8 cellular contexts compared by ENCODE assay signal in the genomic region with DNA sequence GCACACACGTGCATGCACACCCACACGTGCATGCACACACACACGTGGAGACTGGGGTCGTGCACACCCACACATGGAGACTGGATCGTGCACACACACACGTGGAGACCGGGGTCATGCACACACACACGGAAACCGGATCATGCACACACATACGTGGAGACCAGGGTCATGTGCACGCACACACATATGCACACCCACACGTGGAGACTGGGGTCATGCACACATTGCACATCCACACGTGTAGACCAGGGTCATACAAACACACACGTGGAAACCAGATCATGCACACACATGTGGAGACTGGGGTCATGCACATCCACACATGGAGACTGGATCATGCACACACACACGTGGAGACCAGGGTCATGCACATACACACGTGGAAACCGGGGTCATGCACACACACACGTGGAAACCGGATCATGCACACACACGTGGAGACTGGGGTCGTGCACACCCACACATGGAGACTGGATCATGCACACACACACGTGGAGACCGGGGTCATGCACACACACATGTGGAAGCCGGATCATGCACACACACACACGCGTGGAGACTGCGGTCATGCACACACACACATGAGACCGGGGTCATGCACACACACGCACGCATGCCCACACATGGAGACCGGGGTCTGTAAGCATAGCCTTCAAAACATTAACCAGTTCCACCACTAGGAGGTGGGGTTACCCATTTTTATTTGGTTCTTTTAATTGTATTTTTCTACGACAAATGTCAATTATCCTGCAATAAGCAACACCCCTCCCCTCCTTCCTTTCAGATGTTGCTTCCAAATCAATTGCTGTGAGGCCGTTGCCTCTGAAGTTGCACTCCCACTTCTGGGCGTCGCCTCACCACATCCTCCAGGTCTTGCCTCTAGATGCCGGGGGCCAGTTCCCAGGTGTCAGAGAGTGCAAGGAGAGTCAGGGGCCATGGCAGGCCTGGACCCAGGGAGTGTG.
DNase-seq lines count a peak whose midpoint lies in the region; ATAC-seq, FAIRE-seq and TF ChIP-seq lines count a peak whose summit lies in the region.

No MANE protein-coding gene starts in this region.

- CTCF ChIA-PET in A673 (lab: Charles Lee) = no interaction called here

- H3K4me1 ChIP-seq in A673 (ENCODE audit: insufficient read depth, low read length, poor library complexity, severe bottlenecking) = no peaks in the 10 kb centered on the region

- intact Hi-C loops in A673 (cut with micrococcal nuclease; ENCODE audit: unreplicated experiment) = no loop called here

- no peak for FAIRE-seq in RCC 7860 (lab: Jason Lieb, UNC)

- peak; percentile 50 for TF ChIP-seq CTCF in A673 (conservative IDR thresholded peaks at IDR 0.05; ENCODE audit: low read depth, low read length)
- peak; percentile 24 for TF ChIP-seq CTCF in GM06990 (IDR thresholded peaks at IDR 0.05; ENCODE audit: insufficient read depth, low read length, poor library complexity, severe bottlenecking)
- TF ChIP-seq CTCF in fibroblast of mammary gland (conservative IDR thresholded peaks at IDR 0.05; ENCODE audit: control insufficient read depth, insufficient read depth, low read depth, low read length) = peak; percentile 41

- no peaks in the 10 kb centered on the region for H3K27me3 ChIP-seq in A673 (replicated peaks; ENCODE audit: insufficient read depth, low read depth, low read length, poor library complexity)
- H3K27me3 ChIP-seq in GM06990 (replicated peaks; ENCODE audit: control insufficient read depth, insufficient read depth, low read length) = peaks cover 1% of the 10 kb centered on the region

- POLR2A ChIA-PET in A673 (lab: Charles Lee; ENCODE audit: low non-redundant PET) = no interaction called here

- H3K4me3 ChIP-seq in A673 (ENCODE audit: low read depth, low read length, poor library complexity, severe bottlenecking) (no peak overlapping the region), GM06990 (replicated peaks; ENCODE audit: low read depth, low read length) (no peak overlapping the region), fibroblast of mammary gland (ENCODE audit: control insufficient read depth, low read depth, low read length) (no peak overlapping the region)

- peak; percentile 43 for DNase-seq in A673 (ENCODE audit: low spot score)
- no peak for DNase-seq in GM06990 (ENCODE audit: extremely low read depth, insufficient read length)
- DNase-seq in fibroblast of mammary gland (ENCODE audit: low read depth) = peak; percentile 41
- DNase-seq in NCI-H510A treated with DMSO at 0.1 percent for 48 hours (lab: John Stamatoyannopoulos, UW) = no peak
- DNase-seq in NK-92 (lab: John Stamatoyannopoulos, UW; ENCODE audit: unreplicated experiment) = no peak
- no peak for DNase-seq in RCC 7860 (ENCODE audit: low spot score)
- no peak for DNase-seq in NCI-H2081 treated with DMSO at 0.1 percent for 48 hours (lab: John Stamatoyannopoulos, UW)

- no peaks in the 10 kb centered on the region for H3K9me3 ChIP-seq in A673 (ENCODE audit: low read depth, low read length, poor library complexity, severe bottlenecking)

- H3K36me3 ChIP-seq in A673 (ENCODE audit: insufficient read depth, low read length, poor library complexity, severe bottlenecking) (no peaks in the 10 kb centered on the region), GM06990 (ENCODE audit: control insufficient read depth, insufficient read depth, low read length) (no peaks in the 10 kb centered on the region)

- BruUV-seq in A673 (replicated peaks; lab: Mats Ljungman, UMichigan) = no TSS peak

- peak; percentile 44; the same call in 2 of the 3 replicates for ATAC-seq in SK-N-SH treated with all-trans-retinoic acid at 6 μM for 48 hours

- H3K27ac ChIP-seq in A673 (ENCODE audit: low read depth, low read length, poor library complexity, severe bottlenecking) = no peak overlapping the region

TF ChIP-seq in SK-N-SH treated with all-trans-retinoic acid at 6 μM for 48 hours, 23 proteins besides CTCF, POLR2A, EP300 and RAD21 (continues in another document):
- no peak for TF ChIP-seq ZC3H10 (CRISPR knock-in tag; IDR thresholded peaks at IDR 0.05)
- TF ChIP-seq TOX (CRISPR knock-in tag; IDR thresholded peaks at IDR 0.05; ENCODE audit: borderline replicate concordance) = no peak
- no peak for TF ChIP-seq CSDC2 (CRISPR knock-in tag; IDR thresholded peaks at IDR 0.05)
- no peak for TF ChIP-seq ZNF565 (CRISPR knock-in tag; conservative IDR thresholded peaks at IDR 0.05; ENCODE audit: low read depth)
- TF ChIP-seq ESRRG (CRISPR knock-in tag; IDR thresholded peaks at IDR 0.05) = no peak
- TF ChIP-seq TCF4 (CRISPR knock-in tag; IDR thresholded peaks at IDR 0.05; ENCODE audit: borderline replicate concordance) = no peak
- TF ChIP-seq, protein P1, sequence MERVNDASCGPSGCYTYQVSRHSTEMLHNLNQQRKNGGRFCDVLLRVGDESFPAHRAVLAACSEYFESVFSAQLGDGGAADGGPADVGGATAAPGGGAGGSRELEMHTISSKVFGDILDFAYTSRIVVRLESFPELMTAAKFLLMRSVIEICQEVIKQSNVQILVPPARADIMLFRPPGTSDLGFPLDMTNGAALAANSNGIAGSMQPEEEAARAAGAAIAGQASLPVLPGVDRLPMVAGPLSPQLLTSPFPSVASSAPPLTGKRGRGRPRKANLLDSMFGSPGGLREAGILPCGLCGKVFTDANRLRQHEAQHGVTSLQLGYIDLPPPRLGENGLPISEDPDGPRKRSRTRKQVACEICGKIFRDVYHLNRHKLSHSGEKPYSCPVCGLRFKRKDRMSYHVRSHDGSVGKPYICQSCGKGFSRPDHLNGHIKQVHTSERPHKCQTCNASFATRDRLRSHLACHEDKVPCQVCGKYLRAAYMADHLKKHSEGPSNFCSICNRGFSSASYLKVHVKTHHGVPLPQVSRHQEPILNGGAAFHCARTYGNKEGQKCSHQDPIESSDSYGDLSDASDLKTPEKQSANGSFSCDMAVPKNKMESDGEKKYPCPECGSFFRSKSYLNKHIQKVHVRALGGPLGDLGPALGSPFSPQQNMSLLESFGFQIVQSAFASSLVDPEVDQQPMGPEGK (CRISPR knock-in tag; IDR thresholded peaks at IDR 0.05; ENCODE audit: borderline replicate concordance) = no peak
- TF ChIP-seq, protein P2, sequence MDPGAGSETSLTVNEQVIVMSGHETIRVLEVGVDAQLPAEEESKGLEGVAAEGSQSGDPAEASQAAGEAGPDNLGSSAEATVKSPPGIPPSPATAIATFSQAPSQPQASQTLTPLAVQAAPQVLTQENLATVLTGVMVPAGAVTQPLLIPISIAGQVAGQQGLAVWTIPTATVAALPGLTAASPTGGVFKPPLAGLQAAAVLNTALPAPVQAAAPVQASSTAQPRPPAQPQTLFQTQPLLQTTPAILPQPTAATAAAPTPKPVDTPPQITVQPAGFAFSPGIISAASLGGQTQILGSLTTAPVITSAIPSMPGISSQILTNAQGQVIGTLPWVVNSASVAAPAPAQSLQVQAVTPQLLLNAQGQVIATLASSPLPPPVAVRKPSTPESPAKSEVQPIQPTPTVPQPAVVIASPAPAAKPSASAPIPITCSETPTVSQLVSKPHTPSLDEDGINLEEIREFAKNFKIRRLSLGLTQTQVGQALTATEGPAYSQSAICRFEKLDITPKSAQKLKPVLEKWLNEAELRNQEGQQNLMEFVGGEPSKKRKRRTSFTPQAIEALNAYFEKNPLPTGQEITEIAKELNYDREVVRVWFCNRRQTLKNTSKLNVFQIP (CRISPR knock-in tag; IDR thresholded peaks at IDR 0.05; ENCODE audit: borderline replicate concordance, low read depth) = no peak
- TF ChIP-seq OSR1 (CRISPR knock-in tag; IDR thresholded peaks at IDR 0.05) = no peak
- no peak for TF ChIP-seq ZFP30 (CRISPR knock-in tag; IDR thresholded peaks at IDR 0.05)
- TF ChIP-seq ZNF8 (CRISPR knock-in tag; IDR thresholded peaks at IDR 0.05) = no peak
- no peak for TF ChIP-seq PPARA (CRISPR knock-in tag; IDR thresholded peaks at IDR 0.05; ENCODE audit: borderline replicate concordance)
- TF ChIP-seq GLIS3 (CRISPR knock-in tag; IDR thresholded peaks at IDR 0.05) = no peak
- TF ChIP-seq, protein P3, sequence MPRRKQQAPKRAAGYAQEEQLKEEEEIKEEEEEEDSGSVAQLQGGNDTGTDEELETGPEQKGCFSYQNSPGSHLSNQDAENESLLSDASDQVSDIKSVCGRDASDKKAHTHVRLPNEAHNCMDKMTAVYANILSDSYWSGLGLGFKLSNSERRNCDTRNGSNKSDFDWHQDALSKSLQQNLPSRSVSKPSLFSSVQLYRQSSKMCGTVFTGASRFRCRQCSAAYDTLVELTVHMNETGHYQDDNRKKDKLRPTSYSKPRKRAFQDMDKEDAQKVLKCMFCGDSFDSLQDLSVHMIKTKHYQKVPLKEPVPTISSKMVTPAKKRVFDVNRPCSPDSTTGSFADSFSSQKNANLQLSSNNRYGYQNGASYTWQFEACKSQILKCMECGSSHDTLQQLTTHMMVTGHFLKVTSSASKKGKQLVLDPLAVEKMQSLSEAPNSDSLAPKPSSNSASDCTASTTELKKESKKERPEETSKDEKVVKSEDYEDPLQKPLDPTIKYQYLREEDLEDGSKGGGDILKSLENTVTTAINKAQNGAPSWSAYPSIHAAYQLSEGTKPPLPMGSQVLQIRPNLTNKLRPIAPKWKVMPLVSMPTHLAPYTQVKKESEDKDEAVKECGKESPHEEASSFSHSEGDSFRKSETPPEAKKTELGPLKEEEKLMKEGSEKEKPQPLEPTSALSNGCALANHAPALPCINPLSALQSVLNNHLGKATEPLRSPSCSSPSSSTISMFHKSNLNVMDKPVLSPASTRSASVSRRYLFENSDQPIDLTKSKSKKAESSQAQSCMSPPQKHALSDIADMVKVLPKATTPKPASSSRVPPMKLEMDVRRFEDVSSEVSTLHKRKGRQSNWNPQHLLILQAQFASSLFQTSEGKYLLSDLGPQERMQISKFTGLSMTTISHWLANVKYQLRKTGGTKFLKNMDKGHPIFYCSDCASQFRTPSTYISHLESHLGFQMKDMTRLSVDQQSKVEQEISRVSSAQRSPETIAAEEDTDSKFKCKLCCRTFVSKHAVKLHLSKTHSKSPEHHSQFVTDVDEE (CRISPR knock-in tag; IDR thresholded peaks at IDR 0.05) = no peak
- TF ChIP-seq ZNF70 (CRISPR knock-in tag; IDR thresholded peaks at IDR 0.05) = no peak
- TF ChIP-seq ISL1 (CRISPR knock-in tag; IDR thresholded peaks at IDR 0.05) = no peak
- TF ChIP-seq, protein P4, sequence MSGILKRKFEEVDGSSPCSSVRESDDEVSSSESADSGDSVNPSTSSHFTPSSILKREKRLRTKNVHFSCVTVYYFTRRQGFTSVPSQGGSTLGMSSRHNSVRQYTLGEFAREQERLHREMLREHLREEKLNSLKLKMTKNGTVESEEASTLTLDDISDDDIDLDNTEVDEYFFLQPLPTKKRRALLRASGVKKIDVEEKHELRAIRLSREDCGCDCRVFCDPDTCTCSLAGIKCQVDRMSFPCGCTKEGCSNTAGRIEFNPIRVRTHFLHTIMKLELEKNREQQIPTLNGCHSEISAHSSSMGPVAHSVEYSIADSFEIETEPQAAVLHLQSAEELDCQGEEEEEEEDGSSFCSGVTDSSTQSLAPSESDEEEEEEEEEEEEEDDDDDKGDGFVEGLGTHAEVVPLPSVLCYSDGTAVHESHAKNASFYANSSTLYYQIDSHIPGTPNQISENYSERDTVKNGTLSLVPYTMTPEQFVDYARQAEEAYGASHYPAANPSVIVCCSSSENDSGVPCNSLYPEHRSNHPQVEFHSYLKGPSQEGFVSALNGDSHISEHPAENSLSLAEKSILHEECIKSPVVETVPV (CRISPR knock-in tag; IDR thresholded peaks at IDR 0.05) = no peak

Comparison
In these comparisons a context has a peak if more than half of its experiments do, and no peak if none do; other contexts are left out.
1. DNase-seq: peak in A673 (single experiment) and fibroblast of mammary gland (single experiment); none in GM06990 (single experiment), NCI-H510A treated with DMSO at 0.1 percent for 48 hours (single experiment), NK-92 (single experiment), RCC 7860 (single experiment) and NCI-H2081 treated with DMSO at 0.1 percent for 48 hours (single experiment).
2. Peak in every context shown above with its lines, with median percentiles within 50 percentile points of each other: CTCF ChIP-seq.